20 cellular contexts compared by ENCODE assay signal in genomic region chr1:52393174-52393573, GRCh38.
"Had no signal": no experiment of that assay in that cellular context is flagged by ENCODE, and none has a peak within 500 bp of the region (broad histone marks: within the 10 kb centered on the region; RNA-seq: fewer than 3 reads in every experiment).

No MANE protein-coding gene starts in this region.

- DNase-seq: KBM-7, MG63, NCI-H1092, NCI-H1105 treated with DMSO at 0.1 percent for 48 hours, NCI-H1417 treated with DMSO at 0.1 percent for 48 hours, NCI-H146, NCI-H1694 treated with DMSO at 0.1 percent for 48 hours, NCI-H1930, NCI-H2081, NCI-H2107, NCI-H2227 treated with DMSO at 0.1 percent for 48 hours, NCI-H524, NCI-H69, NCI-H774, Right ventricle myocardium superior, RPMI8226, SK-N-SH had no signal

- H3K9me3 ChIP-seq: MG63, SK-N-SH had no signal

- H3K27me3 ChIP-seq: MG63 had no signal

- H3K27ac Mint-ChIP-seq: IgD-negative memory B cell had no signal

- H3K36me3 Mint-ChIP-seq: IgD-negative memory B cell had no signal

- H3K4me3 ChIP-seq: MG63 had no signal

- FAIRE-seq: HepG2, RCC 7860 had no signal

- H3K27me3 Mint-ChIP-seq: IgD-negative memory B cell had no signal

- H3K4me2 ChIP-seq: SK-N-SH had no signal

- ATAC-seq: HepG2 had no signal

- H3K9ac ChIP-seq: SK-N-SH had no signal

- H3K4me3 Mint-ChIP-seq: IgD-negative memory B cell had no signal

- H3K9me3 Mint-ChIP-seq: IgD-negative memory B cell had no signal
